Comparison of ENCODE assay signal across 8 cellular contexts in genomic region chr16:2673066-2673999, GRCh38. TPM values are rescaled to one million over a fixed set of nuclear protein-coding genes. Genes with fewer than 3 reads are reported as not detected.
DNase-seq lines count a peak whose midpoint lies in the region; ATAC-seq, FAIRE-seq and TF ChIP-seq lines count a peak whose summit lies in the region.

No MANE protein-coding gene starts in this region.

- ATAC-seq in HG02840 (IDR thresholded peaks at IDR 0.05; ENCODE audit: low FRiP score, unreplicated experiment) (peak; percentile 92), heart left ventricle (peak; percentile 97 to 98 (median 98)), upper lobe of left lung (ENCODE audit: low FRiP score in 2 of 2) (peak; percentile 97 to 98)

- H3K4me3 ChIP-seq in adipocyte (ENCODE audit: low read length), result peak overlapping the region; percentile 89
- H3K4me3 ChIP-seq in heart left ventricle, result peak overlapping the region; percentile 46 to 80 (median 68)
- H3K4me3 ChIP-seq in upper lobe of left lung, result peak overlapping the region; percentile 70 to 78 (median 76)

- 1 to 6% (median 2%) methylated on average over 15 to 107 of the region's 107 CpGs for WGBS in heart left ventricle, 4 donors
- 0 to 1% methylated on average over 16 to 54 of the region's 107 CpGs for WGBS in upper lobe of left lung, 2 donors

- intact Hi-C loops in heart left ventricle (cut with DNase I), result no loop called here
- intact Hi-C loops in posterior vena cava (cut with DNase I), result no loop called here

- no peak for TF ChIP-seq EP300 in upper lobe of left lung (IDR thresholded peaks at IDR 0.05)

- H3K27ac ChIP-seq in heart left ventricle (peak overlapping the region; percentile 52 to 89 (median 82)), upper lobe of left lung (peak overlapping the region; percentile 82 to 91 (median 89))

- peak overlapping the region; percentile 88 for H3K9ac ChIP-seq in adipocyte (ENCODE audit: low read length)

- peak; percentile 93 for DNase-seq in GM12891 (ENCODE audit: insufficient read length, low spot score)
- DNase-seq in NCI-H1436 (lab: John Stamatoyannopoulos, UW), result peak; percentile 93
- DNase-seq in SW 1271 (lab: John Stamatoyannopoulos, UW), result peak; percentile 46 to 76
- DNase-seq in adipocyte (ENCODE audit: low read depth), result peak; percentile 98
- DNase-seq in heart left ventricle, result peak; percentile 97 to 98 (median 97)
- peak; percentile 99 for DNase-seq in posterior vena cava (ENCODE audit: low spot score)
- peak; percentile 95 to 99 for DNase-seq in upper lobe of left lung

- TF ChIP-seq POLR2A in GM12891 (IDR thresholded peaks at IDR 0.05; ENCODE audit: low read depth, low read length) (0 out of 2 replicates have a peak, but pooled peaks have one; percentile 21), heart left ventricle (IDR thresholded peaks at IDR 0.05) (peak in 1 of 2 donors; percentile 52), upper lobe of left lung (IDR thresholded peaks at IDR 0.05) (peak in 3 of 4 donors; percentile 58 to 84 (median 68))

- peaks cover 6% of the 10 kb centered on the region for H3K36me3 ChIP-seq in adipocyte (ENCODE audit: control insufficient read depth, insufficient read depth, low read length, severe bottlenecking)
- peaks cover 0 to 15% (median 11%) of the 10 kb centered on the region in 9 donors for H3K36me3 ChIP-seq in heart left ventricle
- H3K36me3 ChIP-seq in upper lobe of left lung, result peaks cover 0 to 9% (median 7%) of the 10 kb centered on the region in 4 donors

- H3K4me1 ChIP-seq in adipocyte (ENCODE audit: control insufficient read depth, insufficient read depth, low read length) (peaks cover 14% of the 10 kb centered on the region), heart left ventricle (peaks cover 5 to 37% (median 25%) of the 10 kb centered on the region in 12 donors), upper lobe of left lung (peaks cover 15 to 36% (median 22%) of the 10 kb centered on the region in 4 donors)

- FAIRE-seq in GM12891 (lab: Jason Lieb, UNC), result peak; percentile 57

- H3K27me3 ChIP-seq in adipocyte (replicated peaks; ENCODE audit: control insufficient read depth, insufficient read depth, low read length), result no peaks in the 10 kb centered on the region
- no peaks in the 10 kb centered on the region for H3K27me3 ChIP-seq in heart left ventricle
- H3K27me3 ChIP-seq in upper lobe of left lung, result no peaks in the 10 kb centered on the region

- peak in 1 of 12 donors; percentile 8 for TF ChIP-seq CTCF in heart left ventricle (IDR thresholded peaks at IDR 0.05)
- TF ChIP-seq CTCF in upper lobe of left lung (IDR thresholded peaks at IDR 0.05), result peak in 3 of 6 experiments; percentile 15 to 24 (median 16)

- no peaks in the 10 kb centered on the region for H3K9me3 ChIP-seq in adipocyte (ENCODE audit: control insufficient read depth, low read length)
- H3K9me3 ChIP-seq in heart left ventricle, result no peaks in the 10 kb centered on the region
- H3K9me3 ChIP-seq in upper lobe of left lung, result no peaks in the 10 kb centered on the region

TF ChIP-seq in GM12891, 5 proteins besides CTCF, POLR2A, EP300 and RAD21:
- TF ChIP-seq TAF1 (IDR thresholded peaks at IDR 0.05; ENCODE audit: low read depth, low read length) (peak; percentile 61; the same call in 1 of the 2 replicates), POLR2AphosphoS5 (IDR thresholded peaks at IDR 0.05; ENCODE audit: low read depth, low read length) (peak; percentile 49; the same call in 1 of the 2 replicates), POU2F2 (IDR thresholded peaks at IDR 0.05; ENCODE audit: low read depth, low read length) (no peak), SPI1 (IDR thresholded peaks at IDR 0.05; ENCODE audit: low read depth, low read length) (no peak)

RNA-seq across cellular contexts. Expression of gene KCTD5, which starts 9.0 kb away (rescaled TPM):
- 21.6 TPM for polyA plus RNA-seq in GM12891 (2012; ENCODE audit: low read depth, missing spikeins)
- total RNA-seq in heart left ventricle (10 to 100 TPM in 6 of 9 donors, 1 to 10 TPM in 3; 9.1 to 24.3 (median 11.1) TPM), posterior vena cava (10 to 100 TPM; 13.5 to 14.3 TPM), upper lobe of left lung (10 to 100 TPM; 25.7 to 45.5 (median 33.0) TPM)
- 10 to 100 TPM in 1 of 2 donors, 1 to 10 TPM in 1; 6.2 to 15.7 TPM for polyA plus RNA-seq in heart left ventricle

RNA-seq across cellular contexts. Expression of gene PRSS27, which starts 46.7 kb away (rescaled TPM):
- 1.0 TPM for polyA plus RNA-seq in GM12891 (2012; ENCODE audit: low read depth, missing spikeins)
- total RNA-seq in heart left ventricle, result 1 to 10 TPM in 1 of 9 donors, under 1 TPM in 5, not detected in 3; 0.19 to 1.3 (median 0.53) TPM
- polyA plus RNA-seq in heart left ventricle, result under 1 TPM; 0.25 to 0.38 TPM
- 1 to 10 TPM in 1 of 2 donors, under 1 TPM in 1; 0.71 to 1.4 TPM for total RNA-seq in posterior vena cava
- total RNA-seq in upper lobe of left lung, result 1 to 10 TPM in 5 of 6 donors, under 1 TPM in 1; 0.91 to 8.1 (median 1.8) TPM

Comparison
In these comparisons a context has a peak if more than half of its experiments do, and no peak if none do; other contexts are left out.
1. Peak in every context shown above with its lines: DNase-seq, ATAC-seq, H3K4me3 ChIP-seq and H3K27ac ChIP-seq.